In the genomic region with DNA sequence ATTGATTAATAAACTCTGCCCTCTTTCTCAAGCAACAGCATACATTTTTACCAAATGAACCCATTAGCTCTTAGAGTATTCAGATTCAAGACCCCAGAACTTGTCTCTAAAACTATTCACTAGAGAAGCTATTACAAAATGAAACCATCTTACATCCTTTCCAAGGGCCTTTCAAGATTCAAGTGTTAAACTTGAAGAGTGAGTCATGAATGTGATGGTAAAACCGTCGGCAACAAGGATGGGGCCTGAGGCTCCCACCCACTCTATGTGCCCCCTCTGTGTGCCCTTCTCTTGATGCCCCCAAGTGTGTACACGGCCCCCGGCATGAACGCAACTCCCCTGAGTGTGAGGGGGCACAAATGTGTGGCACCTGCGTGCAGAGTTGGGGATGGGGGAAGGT, we compare ENCODE assay signal across 17 cellular contexts.
"Had no signal": no experiment of that assay in that cellular context is flagged by ENCODE, and none has a peak within 500 bp of the region (broad histone marks: within the 10 kb centered on the region; RNA-seq: fewer than 3 reads in every experiment).

No MANE protein-coding gene starts in this region.

- H3K4me3 ChIP-seq: skin epidermis, stomach, testis, upper lobe of left lung had no signal

- H3K4me1 ChIP-seq: stomach, testis, upper lobe of left lung had no signal

- H3K27me3 Mint-ChIP-seq: activated naive CD4-positive, alpha-beta T cell treated with anti-CD3 and anti-CD28 coated beads, Interleukin-2, amount 10 ng/mL, durations not matched to agents 7 days and 5 days; dendritic cell treated with granulocyte-macrophage colony-stimulating factor and Interleukin-4, amounts not matched to agents 40 ng/mL and 50 ng/mL, for 4 days; naive B cell had no signal

- H3K27ac ChIP-seq: brain microvascular endothelial cell, skin epidermis, stomach, testis, upper lobe of left lung had no signal

- H3K27me3 ChIP-seq: brain microvascular endothelial cell, stomach, testis, upper lobe of left lung had no signal

- H3K27ac Mint-ChIP-seq: activated naive CD4-positive, alpha-beta T cell treated with anti-CD3 and anti-CD28 coated beads, Interleukin-2, amount 10 ng/mL, durations not matched to agents 7 days and 5 days; dendritic cell treated with granulocyte-macrophage colony-stimulating factor and Interleukin-4, amounts not matched to agents 40 ng/mL and 50 ng/mL, for 4 days had no signal

- ATAC-seq: left colon, SK-N-SH treated with all-trans-retinoic acid at 6 μM for 48 hours had no signal

- H3K4me3 Mint-ChIP-seq: activated naive CD4-positive, alpha-beta T cell treated with anti-CD3 and anti-CD28 coated beads, Interleukin-2, amount 10 ng/mL, durations not matched to agents 7 days and 5 days; activated T-cell treated with anti-CD3 and anti-CD28 coated beads, Interleukin-2, amount 50 U/mL, for 4 hours; dendritic cell treated with granulocyte-macrophage colony-stimulating factor and Interleukin-4, amounts not matched to agents 40 ng/mL and 50 ng/mL, for 4 days; naive B cell had no signal

- DNase-seq: activated CD4-positive, alpha-beta T cell treated with anti-CD3 and anti-CD28 coated beads, Interleukin-2, amount 50 U/mL, for 1 hour; activated naive CD4-positive, alpha-beta T cell treated with anti-CD3 and anti-CD28 coated beads, Interleukin-2, amount 10 ng/mL, durations not matched to agents 7 days and 5 days; activated T-cell treated with anti-CD3 and anti-CD28 coated beads, Interleukin-2, amount 50 U/mL, for 4 hours; brain microvascular endothelial cell; cerebellar nuclear complex; left colon; naive B cell; occipital lobe; SHP77 treated with DMSO at 0.1 percent for 48 hours; stimulated activated CD4-positive, alpha-beta T cell treated with anti-CD3 and anti-CD28 coated beads, Interleukin-4, amount 100 ng/mL, for 4 hours; stimulated activated CD8-positive, alpha-beta memory T cell treated with anti-CD3 and anti-CD28 coated beads, Interleukin-4, amount 100 ng/mL, for 48 hours; stomach; testis; upper lobe of left lung had no signal

- H3K9me3 ChIP-seq: testis, upper lobe of left lung had no signal

- H3K36me3 ChIP-seq: brain microvascular endothelial cell had no signal

- H3K4me1 Mint-ChIP-seq: naive B cell had no signal
